Comparison of ENCODE assay signal across 1 cellular context in genomic region chr4:40292313-40292759, GRCh38.
TF ChIP-seq lines count a peak whose summit lies in the region.

No MANE protein-coding gene starts in this region.

TF ChIP-seq in GM23338, 12 proteins besides CTCF, POLR2A, EP300 and RAD21 (continued from another document):
- TF ChIP-seq, protein P1, sequence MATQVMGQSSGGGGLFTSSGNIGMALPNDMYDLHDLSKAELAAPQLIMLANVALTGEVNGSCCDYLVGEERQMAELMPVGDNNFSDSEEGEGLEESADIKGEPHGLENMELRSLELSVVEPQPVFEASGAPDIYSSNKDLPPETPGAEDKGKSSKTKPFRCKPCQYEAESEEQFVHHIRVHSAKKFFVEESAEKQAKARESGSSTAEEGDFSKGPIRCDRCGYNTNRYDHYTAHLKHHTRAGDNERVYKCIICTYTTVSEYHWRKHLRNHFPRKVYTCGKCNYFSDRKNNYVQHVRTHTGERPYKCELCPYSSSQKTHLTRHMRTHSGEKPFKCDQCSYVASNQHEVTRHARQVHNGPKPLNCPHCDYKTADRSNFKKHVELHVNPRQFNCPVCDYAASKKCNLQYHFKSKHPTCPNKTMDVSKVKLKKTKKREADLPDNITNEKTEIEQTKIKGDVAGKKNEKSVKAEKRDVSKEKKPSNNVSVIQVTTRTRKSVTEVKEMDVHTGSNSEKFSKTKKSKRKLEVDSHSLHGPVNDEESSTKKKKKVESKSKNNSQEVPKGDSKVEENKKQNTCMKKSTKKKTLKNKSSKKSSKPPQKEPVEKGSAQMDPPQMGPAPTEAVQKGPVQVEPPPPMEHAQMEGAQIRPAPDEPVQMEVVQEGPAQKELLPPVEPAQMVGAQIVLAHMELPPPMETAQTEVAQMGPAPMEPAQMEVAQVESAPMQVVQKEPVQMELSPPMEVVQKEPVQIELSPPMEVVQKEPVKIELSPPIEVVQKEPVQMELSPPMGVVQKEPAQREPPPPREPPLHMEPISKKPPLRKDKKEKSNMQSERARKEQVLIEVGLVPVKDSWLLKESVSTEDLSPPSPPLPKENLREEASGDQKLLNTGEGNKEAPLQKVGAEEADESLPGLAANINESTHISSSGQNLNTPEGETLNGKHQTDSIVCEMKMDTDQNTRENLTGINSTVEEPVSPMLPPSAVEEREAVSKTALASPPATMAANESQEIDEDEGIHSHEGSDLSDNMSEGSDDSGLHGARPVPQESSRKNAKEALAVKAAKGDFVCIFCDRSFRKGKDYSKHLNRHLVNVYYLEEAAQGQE (IDR thresholded peaks at IDR 0.05; ENCODE audit: unreplicated experiment), result no peak
